1 cellular context compared by ENCODE assay signal in genomic region chr5:96142184-96142781, GRCh38.
TF ChIP-seq lines count a peak whose summit lies in the region.

No MANE protein-coding gene starts in this region.

TF ChIP-seq in IMR-90, 13 proteins besides CTCF, POLR2A, EP300 and RAD21 (continued from another document):
- TF ChIP-seq, protein P1, sequence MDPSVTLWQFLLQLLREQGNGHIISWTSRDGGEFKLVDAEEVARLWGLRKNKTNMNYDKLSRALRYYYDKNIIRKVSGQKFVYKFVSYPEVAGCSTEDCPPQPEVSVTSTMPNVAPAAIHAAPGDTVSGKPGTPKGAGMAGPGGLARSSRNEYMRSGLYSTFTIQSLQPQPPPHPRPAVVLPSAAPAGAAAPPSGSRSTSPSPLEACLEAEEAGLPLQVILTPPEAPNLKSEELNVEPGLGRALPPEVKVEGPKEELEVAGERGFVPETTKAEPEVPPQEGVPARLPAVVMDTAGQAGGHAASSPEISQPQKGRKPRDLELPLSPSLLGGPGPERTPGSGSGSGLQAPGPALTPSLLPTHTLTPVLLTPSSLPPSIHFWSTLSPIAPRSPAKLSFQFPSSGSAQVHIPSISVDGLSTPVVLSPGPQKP (IDR thresholded peaks at IDR 0.05; ENCODE audit: borderline replicate concordance, low read depth, low read length) = no peak
- TF ChIP-seq BHLHE40 (IDR thresholded peaks at IDR 0.05; ENCODE audit: low read depth, low read length) (no peak), CEBPB (IDR thresholded peaks at IDR 0.05; ENCODE audit: low read depth, low read length) (no peak), MAFK (IDR thresholded peaks at IDR 0.05; ENCODE audit: low read depth, low read length) (no peak), MXI1 (IDR thresholded peaks at IDR 0.05; ENCODE audit: borderline replicate concordance, low read depth, low read length) (no peak)
